Comparison of ENCODE assay signal across 15 cellular contexts in genomic region chr2:156329031-156329921, GRCh38. TPM values are rescaled to one million over a fixed set of nuclear protein-coding genes. Genes with fewer than 3 reads are reported as not detected.
DNase-seq lines count a peak whose midpoint lies in the region; ATAC-seq lines count a peak whose summit lies in the region.
"Had no signal": no experiment of that assay in that cellular context is flagged by ENCODE, and none has a peak within 500 bp of the region (broad histone marks: within the 10 kb centered on the region; RNA-seq: fewer than 3 reads in every experiment).

No MANE protein-coding gene starts in this region.

- DNase-seq in activated naive CD4-positive, alpha-beta T cell treated with anti-CD3 and anti-CD28 coated beads, Interleukin-2, amount 50 U/mL, for 72 hours (ENCODE audit: low spot score in 2 of 2): peak in 1 of 2 donors; percentile 11
- DNase-seq in activated naive CD4-positive, alpha-beta T cell treated with Interleukin-2 at 50 U/mL for 16 hours: no peak
- no peak for DNase-seq in activated T-helper 2 cell treated with anti-CD3 and anti-CD28 coated beads, Interferon-gamma antibody, Interleukin-2, Interleukin-4, amounts not matched to agents 10 μg/mL and 5 μg/mL and 100 μg/mL, durations not matched to agents 14 hours and 24 hours and 36 hours (ENCODE audit: low spot score)
- DNase-seq in immature natural killer cell (peak; percentile 34 to 46 (median 34)), cerebellum (ENCODE audit: low spot score) (no peak), NCI-H345 treated with DMSO at 0.1 percent for 48 hours (lab: John Stamatoyannopoulos, UW; ENCODE audit: unreplicated experiment) (no peak)
- DNase-seq in stimulated activated effector memory CD8-positive, alpha-beta T cell treated with anti-CD3 and anti-CD28 coated beads, Interleukin-12 subunit alpha, Interleukin-12 subunit beta, amount 100 ng/mL, for 72 hours (ENCODE audit: low spot score in 2 of 2): no peak
- DNase-seq in effector CD4-positive, alpha-beta T cell: no peak
- DNase-seq: colonic mucosa, EL, NCI-H2029 treated with DMSO at 0.1 percent for 48 hours, OCI-M1, T1000, upper lobe of right lung had no signal

- no peak for ATAC-seq in activated naive CD4-positive, alpha-beta T cell treated with anti-CD3 and anti-CD28 coated beads, Interleukin-2, amount 50 U/mL, for 72 hours
- no peak for ATAC-seq in stimulated activated effector memory CD8-positive, alpha-beta T cell treated with anti-CD3 and anti-CD28 coated beads, Interleukin-12 subunit alpha, Interleukin-12 subunit beta, amount 100 ng/mL, for 72 hours
- ATAC-seq: right lobe of liver, upper lobe of right lung had no signal

- peak overlapping the region; percentile 95 for H3K4me3 Mint-ChIP-seq in activated T-helper 2 cell treated with anti-CD3 and anti-CD28 coated beads, Interferon-gamma antibody, Interleukin-2, Interleukin-4, amounts not matched to agents 10 μg/mL and 5 μg/mL and 100 μg/mL, durations not matched to agents 14 hours and 24 hours and 36 hours (ENCODE audit: low read depth)
- H3K4me3 Mint-ChIP-seq in immature natural killer cell: peak overlapping the region; percentile 16 to 97 (median 53)
- H3K4me3 Mint-ChIP-seq in stimulated activated effector memory CD8-positive, alpha-beta T cell treated with anti-CD3 and anti-CD28 coated beads, Interleukin-12 subunit alpha, Interleukin-12 subunit beta, amount 100 ng/mL, for 72 hours: peak overlapping the region; percentile 97

- intact Hi-C loops in activated T-helper 2 cell treated with anti-CD3 and anti-CD28 coated beads, Interferon-gamma antibody, Interleukin-2, Interleukin-4, amounts not matched to agents 10 μg/mL and 5 μg/mL and 100 μg/mL, durations not matched to agents 14 hours and 24 hours and 36 hours (cut with micrococcal nuclease): no loop called here

- H3K9me3 Mint-ChIP-seq in activated naive CD4-positive, alpha-beta T cell treated with anti-CD3 and anti-CD28 coated beads, Interleukin-2, amount 50 U/mL, for 72 hours: no peaks in the 10 kb centered on the region
- no peaks in the 10 kb centered on the region for H3K9me3 Mint-ChIP-seq in activated T-helper 2 cell treated with anti-CD3 and anti-CD28 coated beads, Interferon-gamma antibody, Interleukin-2, Interleukin-4, amounts not matched to agents 10 μg/mL and 5 μg/mL and 100 μg/mL, durations not matched to agents 14 hours and 24 hours and 36 hours
- peaks cover 0 to 6% (median 3%) of the 10 kb centered on the region in 6 donors for H3K9me3 Mint-ChIP-seq in immature natural killer cell
- no peaks in the 10 kb centered on the region for H3K9me3 Mint-ChIP-seq in stimulated activated effector memory CD8-positive, alpha-beta T cell treated with anti-CD3 and anti-CD28 coated beads, Interleukin-12 subunit alpha, Interleukin-12 subunit beta, amount 100 ng/mL, for 72 hours

- peaks cover 21% of the 10 kb centered on the region for H3K27me3 Mint-ChIP-seq in activated T-helper 2 cell treated with anti-CD3 and anti-CD28 coated beads, Interferon-gamma antibody, Interleukin-2, Interleukin-4, amounts not matched to agents 10 μg/mL and 5 μg/mL and 100 μg/mL, durations not matched to agents 14 hours and 24 hours and 36 hours (ENCODE audit: low read depth)
- peaks cover 77 to 89% (median 82%) of the 10 kb centered on the region in 3 donors for H3K27me3 Mint-ChIP-seq in immature natural killer cell (ENCODE audit: low read depth in 3 of 3)

- H3K36me3 Mint-ChIP-seq in activated naive CD4-positive, alpha-beta T cell treated with anti-CD3 and anti-CD28 coated beads, Interleukin-2, amount 50 U/mL, for 72 hours: peaks cover 44 to 71% of the 10 kb centered on the region in 2 donors
- H3K36me3 Mint-ChIP-seq in activated T-helper 2 cell treated with anti-CD3 and anti-CD28 coated beads, Interferon-gamma antibody, Interleukin-2, Interleukin-4, amounts not matched to agents 10 μg/mL and 5 μg/mL and 100 μg/mL, durations not matched to agents 14 hours and 24 hours and 36 hours (ENCODE audit: low read depth): peaks cover 77% of the 10 kb centered on the region
- peaks cover 24 to 40% (median 31%) of the 10 kb centered on the region in 3 donors for H3K36me3 Mint-ChIP-seq in immature natural killer cell
- peaks cover 95% of the 10 kb centered on the region for H3K36me3 Mint-ChIP-seq in stimulated activated effector memory CD8-positive, alpha-beta T cell treated with anti-CD3 and anti-CD28 coated beads, Interleukin-12 subunit alpha, Interleukin-12 subunit beta, amount 100 ng/mL, for 72 hours

- H3K27ac Mint-ChIP-seq in activated naive CD4-positive, alpha-beta T cell treated with anti-CD3 and anti-CD28 coated beads, Interleukin-2, amount 50 U/mL, for 72 hours: peak overlapping the region; percentile 67 to 97
- no peak overlapping the region for H3K27ac Mint-ChIP-seq in activated T-helper 2 cell treated with anti-CD3 and anti-CD28 coated beads, Interferon-gamma antibody, Interleukin-2, Interleukin-4, amounts not matched to agents 10 μg/mL and 5 μg/mL and 100 μg/mL, durations not matched to agents 14 hours and 24 hours and 36 hours
- peak overlapping the region in 5 of 6 donors; percentile 11 to 99 (median 74) for H3K27ac Mint-ChIP-seq in immature natural killer cell
- H3K27ac Mint-ChIP-seq in stimulated activated effector memory CD8-positive, alpha-beta T cell treated with anti-CD3 and anti-CD28 coated beads, Interleukin-12 subunit alpha, Interleukin-12 subunit beta, amount 100 ng/mL, for 72 hours: no peak overlapping the region

- peaks cover 53% of the 10 kb centered on the region for H3K4me1 Mint-ChIP-seq in activated T-helper 2 cell treated with anti-CD3 and anti-CD28 coated beads, Interferon-gamma antibody, Interleukin-2, Interleukin-4, amounts not matched to agents 10 μg/mL and 5 μg/mL and 100 μg/mL, durations not matched to agents 14 hours and 24 hours and 36 hours (ENCODE audit: low read depth)
- peaks cover 39 to 53% of the 10 kb centered on the region in 2 donors for H3K4me1 Mint-ChIP-seq in immature natural killer cell
- peaks cover 44% of the 10 kb centered on the region for H3K4me1 Mint-ChIP-seq in stimulated activated effector memory CD8-positive, alpha-beta T cell treated with anti-CD3 and anti-CD28 coated beads, Interleukin-12 subunit alpha, Interleukin-12 subunit beta, amount 100 ng/mL, for 72 hours

RNA-seq across cellular contexts. Expression of gene NR4A2, which starts 3.2 kb away (rescaled TPM):
- total RNA-seq in activated naive CD4-positive, alpha-beta T cell treated with anti-CD3 and anti-CD28 coated beads, Interleukin-2, amount 50 U/mL, for 72 hours: 100 to 1,000 TPM in 1 of 2 donors, 1 to 10 TPM in 1; 9.7 to 134 TPM
- 22.1 and 24.0 TPM in 2 replicates for total RNA-seq in activated T-helper 2 cell treated with anti-CD3 and anti-CD28 coated beads, Interferon-gamma antibody, Interleukin-2, Interleukin-4, amounts not matched to agents 10 μg/mL and 5 μg/mL and 100 μg/mL, durations not matched to agents 14 hours and 24 hours and 36 hours
- polyA plus RNA-seq in immature natural killer cell: 10 to 100 TPM; 21.0 to 46.7 (median 21.7) TPM
- total RNA-seq in cerebellum: 0.45 TPM

Comparison
In these comparisons a context has a peak if more than half of its experiments do, and no peak if none do; other contexts are left out.
1. DNase-seq: peak in immature natural killer cell (3 of 3); none in activated naive CD4-positive, alpha-beta T cell treated with Interleukin-2 at 50 U/mL for 16 hours (single experiment), activated T-helper 2 cell treated with anti-CD3 and anti-CD28 coated beads, Interferon-gamma antibody, Interleukin-2, Interleukin-4, amounts not matched to agents 10 μg/mL and 5 μg/mL and 100 μg/mL, durations not matched to agents 14 hours and 24 hours and 36 hours (single experiment), stimulated activated effector memory CD8-positive, alpha-beta T cell treated with anti-CD3 and anti-CD28 coated beads, Interleukin-12 subunit alpha, Interleukin-12 subunit beta, amount 100 ng/mL, for 72 hours (0 of 2), cerebellum (single experiment), effector CD4-positive, alpha-beta T cell (single experiment) and NCI-H345 treated with DMSO at 0.1 percent for 48 hours (single experiment).
2. H3K27ac Mint-ChIP-seq: peak in activated naive CD4-positive, alpha-beta T cell treated with anti-CD3 and anti-CD28 coated beads, Interleukin-2, amount 50 U/mL, for 72 hours (2 of 2) and immature natural killer cell (5 of 6); none in activated T-helper 2 cell treated with anti-CD3 and anti-CD28 coated beads, Interferon-gamma antibody, Interleukin-2, Interleukin-4, amounts not matched to agents 10 μg/mL and 5 μg/mL and 100 μg/mL, durations not matched to agents 14 hours and 24 hours and 36 hours (single experiment) and stimulated activated effector memory CD8-positive, alpha-beta T cell treated with anti-CD3 and anti-CD28 coated beads, Interleukin-12 subunit alpha, Interleukin-12 subunit beta, amount 100 ng/mL, for 72 hours (single experiment).
3. Peak in every context shown above with its lines, with median percentiles within 50 percentile points of each other: H3K4me3 Mint-ChIP-seq.